Comparison of ENCODE assay signal across 3 cellular contexts in genomic region chr2:46371858-46372257, GRCh38.
TF ChIP-seq lines count a peak whose summit lies in the region.

No MANE protein-coding gene starts in this region.

TF ChIP-seq in A549, 52 proteins besides CTCF, POLR2A, EP300 and RAD21:
- TF ChIP-seq KDM1A (IDR thresholded peaks at IDR 0.05; ENCODE audit: low read depth), result no peak
- no peak for TF ChIP-seq ZSCAN20 (CRISPR knock-in tag; IDR thresholded peaks at IDR 0.05)
- TF ChIP-seq MAFK (IDR thresholded peaks at IDR 0.05; ENCODE audit: partially characterized antibody), result peak; percentile 91

TF ChIP-seq in IMR-90, 13 proteins besides CTCF, POLR2A, EP300 and RAD21:
- TF ChIP-seq MAFK (IDR thresholded peaks at IDR 0.05; ENCODE audit: low read depth, low read length), result peak; percentile 84
- TF ChIP-seq USF2 (IDR thresholded peaks at IDR 0.05; ENCODE audit: low read depth, low read length), result no peak

TF ChIP-seq in H1, 55 proteins besides CTCF, POLR2A, EP300 and RAD21:
- TF ChIP-seq TAF1 (IDR thresholded peaks at IDR 0.05; ENCODE audit: low read depth, low read length) (no peak), MAFK (IDR thresholded peaks at IDR 0.05; ENCODE audit: low read depth, low read length) (0 out of 2 replicates have a peak, but pooled peaks have one; percentile 3)
